In the genomic region with DNA sequence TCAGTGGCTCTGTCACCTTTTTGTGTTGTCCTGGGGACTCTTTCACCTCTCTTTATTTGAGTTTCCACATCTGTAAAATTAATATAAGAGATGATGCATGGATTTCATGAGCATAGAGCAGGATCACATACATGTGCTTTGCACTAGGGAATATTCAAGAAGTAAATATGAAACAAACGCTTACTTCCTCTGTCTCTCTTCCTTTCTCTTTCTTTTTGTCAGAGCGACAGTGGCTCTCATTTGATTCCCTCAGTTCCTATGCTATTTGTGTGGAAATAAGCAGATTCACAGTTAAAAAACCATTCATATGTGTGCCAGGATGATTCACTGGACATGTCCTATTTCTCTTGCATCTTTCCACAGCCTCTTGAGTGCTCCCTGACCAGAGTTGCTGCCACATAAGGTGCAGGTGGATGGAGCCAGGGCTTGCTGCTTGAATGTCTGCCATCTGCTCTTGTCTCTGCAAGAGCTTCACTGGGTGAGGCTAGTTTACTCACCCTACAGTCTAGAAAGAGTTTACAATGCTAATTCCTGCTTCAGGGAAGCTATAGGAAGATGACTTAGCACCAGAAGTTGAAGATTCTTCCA, we compare ENCODE assay signal across 8 cellular contexts.
A peak's percentile ranks its signal among the peaks of the same experiment; 100 is the strongest.
DNase-seq lines count a peak whose midpoint lies in the region; ATAC-seq and FAIRE-seq lines count a peak whose summit lies in the region.

No MANE protein-coding gene starts in this region.

- peaks cover 59% of the 10 kb centered on the region for H3K4me1 ChIP-seq in CD4-positive, CD25-positive, alpha-beta regulatory T cell (ENCODE audit: control insufficient read depth, insufficient read depth, low read length, poor library complexity, severe bottlenecking)

- no peaks in the 10 kb centered on the region for H3K36me3 Mint-ChIP-seq in CD4-positive, CD25-positive, alpha-beta regulatory T cell

- H3K9me3 ChIP-seq in CD4-positive, CD25-positive, alpha-beta regulatory T cell (ENCODE audit: control insufficient read depth in 2 of 2, low read length in 2 of 2) = no peaks in the 10 kb centered on the region

- H3K27ac ChIP-seq in CD4-positive, CD25-positive, alpha-beta regulatory T cell (ENCODE audit: insufficient read depth, low read length, poor library complexity, severe bottlenecking) = peak overlapping the region; percentile 63

- peak; percentile 35 to 49 for ATAC-seq in CD4-positive, CD25-positive, alpha-beta regulatory T cell (ENCODE audit: low read depth in 2 of 2)
- ATAC-seq in GM19397 (IDR thresholded peaks at IDR 0.05; ENCODE audit: unreplicated experiment) (peak; percentile 70), HG03342 (IDR thresholded peaks at IDR 0.05; ENCODE audit: unreplicated experiment) (peak; percentile 63)

- no peak for FAIRE-seq in urothelium cell line (lab: Jason Lieb, UNC)

- peaks cover 27 to 59% (median 53%) of the 10 kb centered on the region in 4 donors for H3K4me1 Mint-ChIP-seq in CD4-positive, CD25-positive, alpha-beta regulatory T cell

- H3K36me3 ChIP-seq in CD4-positive, CD25-positive, alpha-beta regulatory T cell (ENCODE audit: control insufficient read depth, insufficient read depth, low read length) = no peaks in the 10 kb centered on the region

- H3K27me3 ChIP-seq in CD4-positive, CD25-positive, alpha-beta regulatory T cell (ENCODE audit: control insufficient read depth, insufficient read depth, low read length) = no peaks in the 10 kb centered on the region

- peak overlapping the region; percentile 39 to 90 (median 88) for H3K4me3 Mint-ChIP-seq in CD4-positive, CD25-positive, alpha-beta regulatory T cell

- peak overlapping the region; percentile 91 for H3K4me3 ChIP-seq in CD4-positive, CD25-positive, alpha-beta regulatory T cell (ENCODE audit: low read depth, low read length)

- H3K9me3 Mint-ChIP-seq in CD4-positive, CD25-positive, alpha-beta regulatory T cell = no peaks in the 10 kb centered on the region

- DNase-seq in CD4-positive, CD25-positive, alpha-beta regulatory T cell = peak in 1 of 3 donors; percentile 57
- DNase-seq in amniotic epithelial cell (ENCODE audit: low read depth) = peak; percentile 26
- DNase-seq in urothelium cell line (ENCODE audit: low spot score) = no peak
- no peak for DNase-seq in epidermal melanocyte (ENCODE audit: insufficient read length, low spot score)
- DNase-seq in NCI-H1694 treated with DMSO at 0.1 percent for 48 hours (lab: John Stamatoyannopoulos, UW) = no peak
- no peak for DNase-seq in SIG-M5 treated with dmso at 0.1 percent for 504 hours (lab: John Stamatoyannopoulos, UW; ENCODE audit: unreplicated experiment)

- no peaks in the 10 kb centered on the region for H3K27me3 Mint-ChIP-seq in CD4-positive, CD25-positive, alpha-beta regulatory T cell

- H3K27ac Mint-ChIP-seq in CD4-positive, CD25-positive, alpha-beta regulatory T cell = peak overlapping the region; percentile 92 to 96 (median 95)
